11 cellular contexts compared by ENCODE assay signal in the genomic region with DNA sequence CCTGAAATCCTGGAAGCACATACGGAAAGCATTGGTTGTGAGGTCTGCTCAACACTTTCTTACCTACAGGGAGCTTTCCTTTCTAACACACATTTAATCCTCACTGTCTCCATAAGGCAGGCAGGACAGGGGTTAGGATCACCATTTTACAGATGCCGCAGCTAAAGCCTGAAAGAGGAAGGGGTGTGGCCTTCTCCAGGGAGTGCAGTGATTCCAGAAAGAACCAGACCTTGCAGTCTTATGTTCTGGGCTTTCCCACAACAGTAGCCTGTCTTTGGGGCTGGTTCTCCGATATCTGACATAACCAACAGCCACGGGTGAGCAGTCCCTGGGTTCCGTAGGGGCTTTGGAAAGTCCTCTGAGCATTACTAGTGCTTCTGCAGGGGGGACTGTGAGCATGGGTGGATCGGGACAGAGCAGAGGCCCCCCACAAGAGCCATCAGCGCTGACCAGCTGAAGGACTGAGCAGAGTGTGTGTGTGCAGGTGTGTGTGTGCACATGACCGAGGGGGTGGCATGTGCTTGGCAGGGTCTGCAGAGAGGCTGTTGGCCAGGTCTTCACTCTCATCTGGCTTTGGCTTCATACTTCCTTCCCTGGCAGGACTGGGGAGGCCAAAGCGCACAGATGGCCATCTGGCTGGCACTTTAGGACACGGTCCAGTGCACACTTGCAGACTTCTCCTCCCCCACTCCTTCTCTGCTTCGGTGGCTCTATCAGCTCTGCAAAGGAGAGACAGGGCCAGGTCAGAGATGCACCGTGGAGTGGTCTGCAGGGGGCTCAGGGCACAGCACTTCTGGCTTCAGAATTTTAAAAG.
A peak's percentile ranks its signal among the peaks of the same experiment; 100 is the strongest.
DNase-seq lines count a peak whose midpoint lies in the region; ATAC-seq and TF ChIP-seq lines count a peak whose summit lies in the region.
"Had no signal": no experiment of that assay in that cellular context is flagged by ENCODE, and none has a peak within 500 bp of the region (broad histone marks: within the 10 kb centered on the region; RNA-seq: fewer than 3 reads in every experiment).

No MANE protein-coding gene starts in this region.

- ATAC-seq in GM19397 (IDR thresholded peaks at IDR 0.05; ENCODE audit: unreplicated experiment): no peak
- ATAC-seq in GM21360 (IDR thresholded peaks at IDR 0.05; ENCODE audit: unreplicated experiment): no peak
- no peak for ATAC-seq in activated CD8-positive, alpha-beta T cell treated with anti-CD3 and anti-CD28 coated beads for 36 hours

- intact Hi-C loops in activated CD8-positive, alpha-beta T cell treated with anti-CD3 and anti-CD28 coated beads for 36 hours (cut with micrococcal nuclease): no loop called here

- H3K36me3 Mint-ChIP-seq in neural crest cell (ENCODE audit: low read depth): no peaks in the 10 kb centered on the region
- H3K36me3 Mint-ChIP-seq in activated CD8-positive, alpha-beta T cell treated with anti-CD3 and anti-CD28 coated beads for 36 hours (ENCODE audit: low read depth): no peaks in the 10 kb centered on the region
- H3K36me3 Mint-ChIP-seq: CD14-positive monocyte had no signal

- TF ChIP-seq CTCF in neural crest cell (conservative IDR thresholded peaks at IDR 0.05) (no peak), foreskin fibroblast (IDR thresholded peaks at IDR 0.05; ENCODE audit: low read depth, low read length) (no peak)
- no peak for TF ChIP-seq CTCF in activated CD8-positive, alpha-beta T cell treated with anti-CD3 and anti-CD28 coated beads for 36 hours (IDR thresholded peaks at IDR 0.05)

- peaks cover 54% of the 10 kb centered on the region for H3K4me1 Mint-ChIP-seq in neural crest cell
- H3K4me1 Mint-ChIP-seq in activated CD8-positive, alpha-beta T cell treated with anti-CD3 and anti-CD28 coated beads for 36 hours (ENCODE audit: low read depth): no peaks in the 10 kb centered on the region
- H3K4me1 Mint-ChIP-seq: CD14-positive monocyte had no signal

- no peaks in the 10 kb centered on the region for H3K27me3 Mint-ChIP-seq in neural crest cell (ENCODE audit: low read depth)
- H3K27me3 Mint-ChIP-seq in activated CD8-positive, alpha-beta T cell treated with anti-CD3 and anti-CD28 coated beads for 36 hours: peaks cover 13% of the 10 kb centered on the region

- POLR2A ChIA-PET in activated CD8-positive, alpha-beta T cell treated with anti-CD3 and anti-CD28 coated beads for 36 hours (lab: Charles Lee): no interaction called here

- peak overlapping the region; percentile 24 for H3K4me3 Mint-ChIP-seq in neural crest cell
- H3K4me3 Mint-ChIP-seq in activated CD8-positive, alpha-beta T cell treated with anti-CD3 and anti-CD28 coated beads for 36 hours: no peak overlapping the region
- H3K4me3 Mint-ChIP-seq: CD14-positive monocyte had no signal

- no peak overlapping the region for H3K4me3 ChIP-seq in foreskin fibroblast (ENCODE audit: low read depth in 1 of 2, low read length in 2 of 2)
- H3K4me3 ChIP-seq: PC-9 had no signal

- CTCF ChIA-PET in activated CD8-positive, alpha-beta T cell treated with anti-CD3 and anti-CD28 coated beads for 36 hours (lab: Charles Lee): interaction anchor here (1.3 kb wide), 1 partner anchor 387 kb away, joined by 4 read pairs; no protein-coding TSS in a partner anchor

- peak overlapping the region; percentile 87 for H3K27ac Mint-ChIP-seq in neural crest cell (ENCODE audit: unreplicated experiment)
- H3K27ac Mint-ChIP-seq in activated CD8-positive, alpha-beta T cell treated with anti-CD3 and anti-CD28 coated beads for 36 hours: no peak overlapping the region
- H3K27ac Mint-ChIP-seq: CD14-positive monocyte had no signal

- H3K9me3 Mint-ChIP-seq in neural crest cell: no peaks in the 10 kb centered on the region
- H3K9me3 Mint-ChIP-seq in activated CD8-positive, alpha-beta T cell treated with anti-CD3 and anti-CD28 coated beads for 36 hours: peaks cover 6% of the 10 kb centered on the region

- peak; percentile 88 for DNase-seq in DMS 273 (lab: John Stamatoyannopoulos, UW; ENCODE audit: unreplicated experiment)
- DNase-seq in NCI-H2196 treated with DMSO at 0.1 percent for 48 hours (lab: John Stamatoyannopoulos, UW; ENCODE audit: unreplicated experiment): peak; percentile 48
- DNase-seq in cerebellar cortex (ENCODE audit: low spot score): peak; percentile 96
- DNase-seq in neural crest cell (ENCODE audit: low read depth, low spot score): no peak
- DNase-seq in foreskin fibroblast: no peak
- no peak for DNase-seq in activated CD8-positive, alpha-beta T cell treated with anti-CD3 and anti-CD28 coated beads for 36 hours
- DNase-seq: effector CD4-positive, alpha-beta T cell; PC-9 had no signal

Comparison
In these comparisons a context has a peak if more than half of its experiments do, and no peak if none do; other contexts are left out.
1. DNase-seq: peak in DMS 273 (single experiment), NCI-H2196 treated with DMSO at 0.1 percent for 48 hours (single experiment) and cerebellar cortex (single experiment); none in neural crest cell (single experiment), foreskin fibroblast (0 of 2) and activated CD8-positive, alpha-beta T cell treated with anti-CD3 and anti-CD28 coated beads for 36 hours (single experiment).